26 cellular contexts compared by ENCODE assay signal in genomic region chr4:90152024-90152423, GRCh38. TPM values are rescaled to one million over a fixed set of nuclear protein-coding genes. Genes with fewer than 3 reads are reported as not detected.
"Had no signal": no experiment of that assay in that cellular context is flagged by ENCODE, and none has a peak within 500 bp of the region (broad histone marks: within the 10 kb centered on the region; RNA-seq: fewer than 3 reads in every experiment).

No MANE protein-coding gene starts in this region.

- H3K4me1 Mint-ChIP-seq: T-cell had no signal

- H3K9me3 ChIP-seq: MG63, SJSA1, SK-N-SH had no signal

- H3K27me3 Mint-ChIP-seq: T-cell had no signal

- H3K4me2 ChIP-seq: SK-N-SH had no signal

- H3K27ac Mint-ChIP-seq: T-cell had no signal

- H3K9ac ChIP-seq: SK-N-SH had no signal

- H3K27ac ChIP-seq: SJSA1 had no signal

- H3K36me3 ChIP-seq: MG63, SJSA1 had no signal

- ATAC-seq: HepG2, T-cell had no signal

- H3K27me3 ChIP-seq: MG63, SJSA1 had no signal

- DNase-seq: IMR-90, Karpas-422, KG1, MG63, NCI-H1048, NCI-H1105, NCI-H1417, NCI-H1436 treated with DMSO at 0.1 percent for 48 hours, NCI-H1694, NCI-H187 treated with DMSO at 0.1 percent for 48 hours, NCI-H2029 treated with DMSO at 0.1 percent for 48 hours, NCI-H2171 treated with DMSO at 0.1 percent for 48 hours, NCI-H345, NCI-H446 treated with DMSO at 0.1 percent for 48 hours, NCI-H510A treated with DMSO at 0.1 percent for 48 hours, NCI-H526, NCI-H748 treated with DMSO at 0.1 percent for 48 hours, Right ventricle myocardium superior, RPMI8226, SIG-M5, SK-N-SH, SW 1271, T-cell had no signal

- FAIRE-seq: HepG2, RCC 7860 had no signal

- H3K4me1 ChIP-seq: SJSA1 had no signal

- H3K4me3 ChIP-seq: MG63, SJSA1 had no signal

- H3K4me3 Mint-ChIP-seq: T-cell had no signal

RNA-seq across cellular contexts. Expression of gene CCSER1, which starts 24.8 kb away (rescaled TPM):
- total RNA-seq: HepG2, IMR-90, SJSA1 had no signal
- polyA plus RNA-seq: HepG2, IMR-90 had no signal
